Comparison of ENCODE assay signal across 8 cellular contexts in the genomic region with DNA sequence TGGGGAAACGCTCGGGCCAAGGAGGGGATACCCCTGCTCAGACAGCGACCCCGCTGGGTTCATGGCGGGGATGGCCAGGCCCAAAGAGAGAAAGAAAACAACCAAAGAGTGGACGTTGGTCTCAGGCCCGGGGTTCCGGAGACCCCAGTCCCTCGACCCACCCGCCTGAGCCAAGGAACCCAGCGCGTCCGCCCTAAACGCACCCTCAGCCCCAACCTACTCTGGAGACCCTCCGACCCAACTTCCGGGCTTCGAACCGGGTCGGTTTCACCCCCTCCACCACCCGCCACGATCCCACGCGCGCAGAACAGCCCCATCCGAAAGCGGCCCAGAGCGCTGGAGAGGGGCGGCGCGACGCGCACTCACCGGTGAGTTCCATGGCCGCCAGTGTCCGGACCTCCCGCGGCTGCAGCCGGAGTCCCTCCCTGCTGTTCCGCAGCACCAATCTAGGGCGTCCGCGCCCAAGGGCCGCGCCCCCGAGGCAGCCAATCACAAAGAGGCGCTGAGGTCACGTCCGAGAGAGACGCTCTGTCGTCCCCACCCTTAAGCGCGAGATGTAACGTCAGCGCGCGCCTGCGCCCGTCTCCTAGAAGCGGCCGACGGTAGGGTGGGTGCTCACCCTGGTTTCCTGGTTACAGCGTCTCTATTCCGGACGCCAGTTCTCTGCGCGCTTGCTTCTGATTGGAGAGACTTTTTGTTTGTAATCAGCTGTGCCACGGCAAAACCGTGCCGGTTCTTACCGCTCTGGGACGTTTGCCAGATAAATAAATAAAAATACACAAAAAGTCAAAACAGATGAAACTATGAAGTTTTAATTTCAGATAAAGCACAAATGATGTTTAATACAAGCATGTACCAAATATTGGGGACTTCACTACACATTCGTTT. TPM values are rescaled to one million over a fixed set of nuclear protein-coding genes. Genes with fewer than 3 reads are reported as not detected.
DNase-seq lines count a peak whose midpoint lies in the region; ATAC-seq lines count a peak whose summit lies in the region.

A gene with protein sequence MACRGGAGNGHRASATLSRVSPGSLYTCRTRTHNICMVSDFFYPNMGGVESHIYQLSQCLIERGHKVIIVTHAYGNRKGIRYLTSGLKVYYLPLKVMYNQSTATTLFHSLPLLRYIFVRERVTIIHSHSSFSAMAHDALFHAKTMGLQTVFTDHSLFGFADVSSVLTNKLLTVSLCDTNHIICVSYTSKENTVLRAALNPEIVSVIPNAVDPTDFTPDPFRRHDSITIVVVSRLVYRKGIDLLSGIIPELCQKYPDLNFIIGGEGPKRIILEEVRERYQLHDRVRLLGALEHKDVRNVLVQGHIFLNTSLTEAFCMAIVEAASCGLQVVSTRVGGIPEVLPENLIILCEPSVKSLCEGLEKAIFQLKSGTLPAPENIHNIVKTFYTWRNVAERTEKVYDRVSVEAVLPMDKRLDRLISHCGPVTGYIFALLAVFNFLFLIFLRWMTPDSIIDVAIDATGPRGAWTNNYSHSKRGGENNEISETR (minus strand): TSS at position 389 of the 888 bp plus-strand sequence. CDS start 3,593 bp downstream, outside the sequence.

- H3K27me3 Mint-ChIP-seq in CD8-positive, alpha-beta memory T cell: peaks cover 11 to 14% of the 10 kb centered on the region in 2 donors

- peak within 1 kb of the TSS; percentile 93 to 99 (median 96) for H3K27ac Mint-ChIP-seq in CD8-positive, alpha-beta memory T cell

- no peaks in the 10 kb centered on the region for H3K27me3 ChIP-seq in CD8-positive, alpha-beta memory T cell (ENCODE audit: insufficient read depth, low read length, poor library complexity, severe bottlenecking)
- no peaks in the 10 kb centered on the region for H3K27me3 ChIP-seq in effector memory CD4-positive, alpha-beta T cell (replicated peaks; ENCODE audit: control insufficient read depth, insufficient read depth, low read length, poor library complexity, severe bottlenecking)

- ATAC-seq in GM19468 (IDR thresholded peaks at IDR 0.05; ENCODE audit: extremely low read depth, unreplicated experiment): peak; percentile 99

- peak within 1 kb of the TSS; percentile 85 for H3K4me3 ChIP-seq in CD8-positive, alpha-beta memory T cell (ENCODE audit: low read length)
- H3K4me3 ChIP-seq in effector memory CD4-positive, alpha-beta T cell (ENCODE audit: insufficient read depth, low read depth, low read length, poor library complexity, severe bottlenecking): peak within 1 kb of the TSS; percentile 68

- peaks cover 14% of the 10 kb centered on the region for H3K4me1 ChIP-seq in CD8-positive, alpha-beta memory T cell (ENCODE audit: insufficient read depth, low read length)
- peaks cover 3% of the 10 kb centered on the region for H3K4me1 ChIP-seq in effector memory CD4-positive, alpha-beta T cell (ENCODE audit: control insufficient read depth, insufficient read depth, low read length, poor library complexity, severe bottlenecking)

- no peaks in the 10 kb centered on the region for H3K9me3 Mint-ChIP-seq in CD8-positive, alpha-beta memory T cell

- H3K4me3 Mint-ChIP-seq in CD8-positive, alpha-beta memory T cell: peak within 1 kb of the TSS; percentile 89 to 95 (median 91)

- H3K27ac ChIP-seq in CD8-positive, alpha-beta memory T cell (ENCODE audit: low read depth, low read length): peak within 1 kb of the TSS; percentile 92
- H3K27ac ChIP-seq in effector memory CD4-positive, alpha-beta T cell (ENCODE audit: insufficient read depth, low read length, poor library complexity, severe bottlenecking): peak within 1 kb of the TSS; percentile 86

- H3K4me1 Mint-ChIP-seq in CD8-positive, alpha-beta memory T cell: peaks cover 10 to 25% (median 15%) of the 10 kb centered on the region in 3 donors

- DNase-seq in CD8-positive, alpha-beta memory T cell: peak; percentile 83 to 96 (median 89)
- DNase-seq in HS-5 (ENCODE audit: low read depth) (peak; percentile 78), medulla oblongata (ENCODE audit: extremely low spot score) (peak; percentile 96)
- peak; percentile 87 for DNase-seq in NK-92 treated with Interleukin-12 subunit alpha and Interleukin-12 subunit beta, amount 100 ng/mL, for 24 hours (lab: John Stamatoyannopoulos, UW)
- peak; percentile 89 for DNase-seq in activated CD8-positive, alpha-beta memory T cell treated with anti-CD3 and anti-CD28 coated beads for 24 hours
- DNase-seq in effector memory CD4-positive, alpha-beta T cell: peak; percentile 86 to 90 (median 89)
- DNase-seq in stimulated activated CD8-positive, alpha-beta memory T cell treated with anti-CD3 and anti-CD28 coated beads, Interleukin-12 subunit alpha, Interleukin-12 subunit beta, amount 100 ng/mL, for 1 hour (ENCODE audit: low read depth): peak; percentile 80

- peaks cover 0 to 35% (median 0%) of the 10 kb centered on the region in 3 donors for H3K36me3 Mint-ChIP-seq in CD8-positive, alpha-beta memory T cell

- CTCF ChIA-PET in CD8-positive, alpha-beta memory T cell (lab: Charles Lee): no interaction called here

- no peaks in the 10 kb centered on the region for H3K36me3 ChIP-seq in CD8-positive, alpha-beta memory T cell (ENCODE audit: insufficient read depth, low read length)
- no peaks in the 10 kb centered on the region for H3K36me3 ChIP-seq in effector memory CD4-positive, alpha-beta T cell (ENCODE audit: control insufficient read depth, insufficient read depth, low read length)

- POLR2A ChIA-PET in CD8-positive, alpha-beta memory T cell (lab: Charles Lee): no interaction called here

- no peaks in the 10 kb centered on the region for H3K9me3 ChIP-seq in CD8-positive, alpha-beta memory T cell (ENCODE audit: low read length)
- no peaks in the 10 kb centered on the region for H3K9me3 ChIP-seq in effector memory CD4-positive, alpha-beta T cell (ENCODE audit: control insufficient read depth, low read length)

RNA-seq across cellular contexts. Expression of the gene that starts here (rescaled TPM):
- total RNA-seq in CD8-positive, alpha-beta memory T cell: 10 to 100 TPM; 21.7 to 23.8 TPM
- polyA plus RNA-seq in CD8-positive, alpha-beta memory T cell: 5.6 TPM

Comparison
In these comparisons a context has a peak if more than half of its experiments do, and no peak if none do; other contexts are left out.
1. Peak in every context shown above with its lines: DNase-seq, ATAC-seq, H3K4me3 ChIP-seq and H3K27ac ChIP-seq.